Comparison of ENCODE assay signal across 1 cellular context in the genomic region with DNA sequence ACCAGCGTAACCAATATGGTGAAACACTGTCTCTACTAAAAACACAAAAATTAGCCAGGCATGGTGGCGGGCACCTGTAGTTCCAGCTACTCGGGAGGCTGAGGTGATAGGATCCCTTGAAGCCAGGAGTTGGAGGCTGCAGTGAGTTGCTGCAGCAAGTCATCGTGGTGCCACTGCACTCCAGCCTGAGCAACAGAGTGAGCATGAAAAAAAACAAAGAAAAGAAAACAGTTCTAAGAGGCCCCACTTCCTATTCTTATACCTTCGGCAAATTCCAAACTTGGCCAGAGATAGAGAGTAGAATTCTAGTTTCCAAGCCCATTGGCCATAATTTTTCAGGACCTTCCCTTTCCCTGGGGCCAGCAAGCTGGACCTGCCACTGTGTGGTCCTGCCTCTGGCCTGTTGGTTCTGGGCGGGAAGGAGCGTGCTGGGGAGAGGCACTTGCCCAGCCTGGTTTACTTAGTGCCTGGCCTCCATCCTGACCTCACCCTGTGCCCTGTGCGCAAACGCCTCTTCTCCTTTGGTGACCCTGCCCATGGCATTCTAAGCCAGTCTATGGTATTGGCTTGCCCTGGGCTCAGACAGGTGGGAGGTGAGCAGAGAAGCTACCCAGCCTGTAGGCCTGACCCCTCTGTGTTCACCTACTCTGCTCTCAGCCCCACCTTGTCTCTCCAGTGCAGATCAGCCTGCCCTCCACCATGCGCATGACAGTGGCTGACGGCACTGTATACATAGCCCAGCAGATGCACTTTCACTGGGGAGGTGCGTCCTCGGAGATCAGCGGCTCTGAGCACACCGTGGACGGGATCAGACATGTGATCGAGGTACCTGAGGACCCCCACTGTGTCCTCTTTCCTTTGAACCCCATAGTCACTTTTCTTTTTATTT.
TF ChIP-seq lines count a peak whose summit lies in the region.

No MANE protein-coding gene starts in this region.

TF ChIP-seq in H1, 55 proteins besides CTCF, POLR2A, EP300 and RAD21:
- TF ChIP-seq TEAD4 (IDR thresholded peaks at IDR 0.05; ENCODE audit: low read depth, low read length) (no peak), ZNF274 (IDR thresholded peaks at IDR 0.05; ENCODE audit: borderline replicate concordance, extremely low read depth, low read length) (no peak), RNF2 (IDR thresholded peaks at IDR 0.05; ENCODE audit: borderline replicate concordance, low read depth, low read length, missing control alignments, poor library complexity, severe bottlenecking) (no peak), ASH2L (IDR thresholded peaks at IDR 0.05; ENCODE audit: low read length) (no peak), KDM5A (IDR thresholded peaks at IDR 0.05; ENCODE audit: low read length) (no peak), GABPA (IDR thresholded peaks at IDR 0.05; ENCODE audit: borderline replicate concordance, insufficient read depth, low read length) (no peak), SP1 (IDR thresholded peaks at IDR 0.05; ENCODE audit: low read depth, low read length) (no peak), RBBP5 (IDR thresholded peaks at IDR 0.05; ENCODE audit: borderline replicate concordance, low read depth, low read length) (no peak), EGR1 (IDR thresholded peaks at IDR 0.05; ENCODE audit: borderline replicate concordance, low read depth, low read length) (no peak), SAP30 (IDR thresholded peaks at IDR 0.05; ENCODE audit: insufficient read depth, insufficient replicate concordance, low read length) (no peak), HDAC6 (IDR thresholded peaks at IDR 0.05; ENCODE audit: low read depth, low read length) (no peak), KDM4A (IDR thresholded peaks at IDR 0.05; ENCODE audit: low read depth, low read length, severe bottlenecking) (no peak)
- TF ChIP-seq, protein P1, sequence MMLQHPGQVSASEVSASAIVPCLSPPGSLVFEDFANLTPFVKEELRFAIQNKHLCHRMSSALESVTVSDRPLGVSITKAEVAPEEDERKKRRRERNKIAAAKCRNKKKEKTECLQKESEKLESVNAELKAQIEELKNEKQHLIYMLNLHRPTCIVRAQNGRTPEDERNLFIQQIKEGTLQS (IDR thresholded peaks at IDR 0.05; ENCODE audit: insufficient read depth, low read depth, low read length), result no peak
